In the genomic region with DNA sequence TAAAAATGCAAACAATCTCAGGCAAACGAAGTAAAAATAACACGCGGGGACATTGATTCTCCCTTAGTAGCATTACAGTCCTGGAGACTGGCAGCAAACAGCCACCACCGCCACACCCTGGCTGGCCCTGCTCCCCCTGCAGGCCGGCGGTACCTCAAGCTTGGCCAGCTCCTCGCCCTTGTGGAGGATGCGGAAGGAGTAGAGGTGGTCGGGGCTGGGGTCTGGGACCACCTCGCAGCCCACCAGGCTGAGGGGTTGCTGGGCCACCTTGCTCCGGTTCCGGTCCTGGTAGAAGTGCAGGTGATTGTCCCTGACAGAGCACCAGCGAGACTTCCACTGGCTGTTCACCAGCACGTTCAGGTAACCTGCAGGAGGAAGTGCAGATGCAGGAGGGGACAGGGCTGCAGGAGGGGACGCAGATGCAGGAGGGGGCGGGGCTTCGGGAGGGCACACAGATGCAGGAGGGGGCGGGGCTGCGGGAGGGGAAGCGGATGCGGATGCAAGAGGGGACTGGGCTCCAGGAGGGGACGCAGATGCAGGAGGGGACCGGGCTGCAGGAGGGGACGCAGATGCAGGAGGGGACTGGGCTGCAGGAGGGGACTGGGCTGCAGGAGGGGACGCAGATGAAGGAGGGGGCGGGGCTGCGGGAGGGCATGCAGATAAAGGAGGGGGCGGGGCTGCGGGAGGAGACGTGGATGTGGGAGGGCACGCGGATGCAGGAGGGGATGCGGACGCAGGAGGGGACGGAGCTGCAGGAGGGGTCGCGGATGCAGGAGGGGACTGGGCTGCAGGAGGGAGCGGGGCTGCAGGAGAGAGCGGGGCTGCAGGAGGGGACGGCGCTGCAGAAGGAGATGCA, we compare ENCODE assay signal across 8 cellular contexts.
A peak's percentile ranks its signal among the peaks of the same experiment; 100 is the strongest.
DNase-seq lines count a peak whose midpoint lies in the region; ATAC-seq lines count a peak whose summit lies in the region.

No MANE protein-coding gene starts in this region.

- H3K9me3 ChIP-seq in esophagus (ENCODE audit: control insufficient read depth in 2 of 2, insufficient read depth in 1 of 2, low read depth in 1 of 2, low read length in 1 of 2) (no peaks in the 10 kb centered on the region), neuron (ENCODE audit: low read length) (no peaks in the 10 kb centered on the region)

- peaks cover 2 to 21% of the 10 kb centered on the region in 2 donors for H3K4me1 ChIP-seq in esophagus (ENCODE audit: control insufficient read depth in 2 of 2, insufficient read depth in 2 of 2, low read length in 1 of 2)
- peaks cover 15% of the 10 kb centered on the region for H3K4me1 ChIP-seq in neuron (ENCODE audit: insufficient read depth, low read length)

- H3K4me3 ChIP-seq in esophagus (ENCODE audit: low read depth in 1 of 2, low read length in 2 of 2) = peak overlapping the region; percentile 29 to 49
- H3K4me3 ChIP-seq in neuron (ENCODE audit: low read length) = peak overlapping the region; percentile 60

- peak; percentile 1 for DNase-seq in NCI-H2107 treated with DMSO at 0.1 percent for 48 hours (lab: John Stamatoyannopoulos, UW; ENCODE audit: unreplicated experiment)
- DNase-seq in NCI-H2107 (lab: John Stamatoyannopoulos, UW) = no peak
- peak; percentile 76 for DNase-seq in NCI-H345 (lab: John Stamatoyannopoulos, UW)
- peak; percentile 25 to 42 (median 33) for DNase-seq in activated CD8-positive, alpha-beta memory T cell treated with anti-CD3 and anti-CD28 coated beads for 48 hours (ENCODE audit: low read depth in 2 of 3, low spot score in 2 of 3)

- WGBS in esophagus, 2 donors = 15 to 16% methylated on average over 38 to 41 of the region's 41 CpGs

- peak overlapping the region in 1 of 2 donors; percentile 14 for H3K27ac ChIP-seq in esophagus (ENCODE audit: low read depth in 2 of 2, low read length in 1 of 2)
- peak overlapping the region; percentile 72 for H3K27ac ChIP-seq in temporal lobe (ENCODE audit: low read depth, low read length)

- peak overlapping the region; percentile 80 for H2AFZ ChIP-seq in neuron (ENCODE audit: low read depth, low read length)

- peak; percentile 65 for ATAC-seq in HG02885 (IDR thresholded peaks at IDR 0.05; ENCODE audit: poor library complexity, unreplicated experiment)

- H3K27me3 ChIP-seq in esophagus (ENCODE audit: control insufficient read depth in 1 of 2, insufficient read depth in 2 of 2, low read length in 2 of 2) = no peaks in the 10 kb centered on the region
- H3K27me3 ChIP-seq in neuron (ENCODE audit: insufficient read depth, low read length) = no peaks in the 10 kb centered on the region

- H3K36me3 ChIP-seq in esophagus (ENCODE audit: control insufficient read depth in 2 of 2, insufficient read depth in 2 of 2, low read length in 1 of 2) = peaks cover 3 to 17% of the 10 kb centered on the region in 2 donors
- no peaks in the 10 kb centered on the region for H3K36me3 ChIP-seq in neuron (ENCODE audit: insufficient read depth, low read length)
